In the genomic region with DNA sequence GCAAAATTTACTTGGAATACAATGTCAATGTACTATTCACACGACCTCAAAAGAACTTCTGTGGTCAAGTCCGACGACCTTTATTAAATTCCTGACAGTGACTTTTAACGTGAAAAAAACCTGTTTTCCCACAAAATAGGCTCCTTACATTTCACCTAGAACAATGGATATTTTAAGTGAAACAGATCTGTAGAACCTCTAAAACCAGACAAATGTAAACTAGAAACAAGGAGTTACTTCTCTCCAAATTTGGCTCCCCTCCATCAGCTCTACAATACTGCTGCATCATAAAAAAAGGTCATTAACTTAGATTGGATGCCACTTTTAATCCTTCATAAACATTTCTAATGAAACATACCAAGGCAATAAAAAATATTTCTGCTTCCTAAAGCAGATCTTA, we compare ENCODE assay signal across 9 cellular contexts. TPM values are rescaled to one million over a fixed set of nuclear protein-coding genes. Genes with fewer than 3 reads are reported as not detected.
DNase-seq lines count a peak whose midpoint lies in the region; ATAC-seq, FAIRE-seq and TF ChIP-seq lines count a peak whose summit lies in the region.
"Had no signal": no experiment of that assay in that cellular context is flagged by ENCODE, and none has a peak within 500 bp of the region (broad histone marks: within the 10 kb centered on the region; RNA-seq: fewer than 3 reads in every experiment).

No MANE protein-coding gene starts in this region.

- peak; percentile 69 for FAIRE-seq in islet of Langerhans (lab: Jason Lieb, UNC)

- ATAC-seq in upper lobe of left lung (ENCODE audit: low FRiP score in 2 of 2) = no peak

- peak overlapping the region in 1 of 3 donors; percentile 96 for H3K27ac ChIP-seq in thyroid gland
- no peak overlapping the region for H3K27ac ChIP-seq in upper lobe of left lung

- H3K36me3 Mint-ChIP-seq in activated naive CD4-positive, alpha-beta T cell treated with anti-CD3 and anti-CD28 coated beads, Interleukin-2, amount 50 U/mL, for 24 hours = peaks cover 5% of the 10 kb centered on the region
- H3K36me3 Mint-ChIP-seq in activated CD4-positive, alpha-beta memory T cell treated with anti-CD3 and anti-CD28 coated beads, Interleukin-2, amount 10 ng/mL, durations not matched to agents 7 days and 5 days (ENCODE audit: low read depth) = peaks cover 21% of the 10 kb centered on the region

- H3K27me3 Mint-ChIP-seq in activated naive CD4-positive, alpha-beta T cell treated with anti-CD3 and anti-CD28 coated beads, Interleukin-2, amount 50 U/mL, for 24 hours = no peaks in the 10 kb centered on the region
- H3K27me3 Mint-ChIP-seq in activated CD4-positive, alpha-beta memory T cell treated with anti-CD3 and anti-CD28 coated beads, Interleukin-2, amount 10 ng/mL, durations not matched to agents 7 days and 5 days = no peaks in the 10 kb centered on the region

- peaks cover 8 to 12% of the 10 kb centered on the region in 2 donors for H3K4me1 ChIP-seq in thyroid gland
- H3K4me1 ChIP-seq in upper lobe of left lung = peaks cover 15 to 29% (median 18%) of the 10 kb centered on the region in 4 donors

- DNase-seq in activated naive CD4-positive, alpha-beta T cell (lab: John Stamatoyannopoulos, UW) = no peak
- no peak for DNase-seq in activated CD4-positive, alpha-beta memory T cell treated with anti-CD3 and anti-CD28 coated beads, Interleukin-2, amount 10 ng/mL, durations not matched to agents 7 days and 5 days
- DNase-seq in thyroid gland (no peak), NOMO-1 treated with DMSO at 0.1 percent for 48 hours (lab: John Stamatoyannopoulos, UW; ENCODE audit: unreplicated experiment) (no peak), NCI-H226 (no peak), upper lobe of left lung (no peak)
- DNase-seq: NK-92 treated with Interleukin-12 subunit alpha and Interleukin-12 subunit beta, amount 100 ng/mL, for 24 hours had no signal

- H3K4me3 ChIP-seq in thyroid gland (replicated peaks in 1 of 3) = peak overlapping the region in 2 of 3 donors; percentile 71 to 84
- peak overlapping the region in 1 of 4 donors; percentile 54 for H3K4me3 ChIP-seq in upper lobe of left lung

- H3K36me3 ChIP-seq in thyroid gland (no peaks in the 10 kb centered on the region), upper lobe of left lung (no peaks in the 10 kb centered on the region)

- TF ChIP-seq CTCF in thyroid gland (IDR thresholded peaks at IDR 0.05) = no peak
- no peak for TF ChIP-seq CTCF in upper lobe of left lung (IDR thresholded peaks at IDR 0.05)

- peaks cover 52% of the 10 kb centered on the region for H3K4me1 Mint-ChIP-seq in activated naive CD4-positive, alpha-beta T cell treated with anti-CD3 and anti-CD28 coated beads, Interleukin-2, amount 50 U/mL, for 24 hours
- peaks cover 46% of the 10 kb centered on the region for H3K4me1 Mint-ChIP-seq in activated CD4-positive, alpha-beta memory T cell treated with anti-CD3 and anti-CD28 coated beads, Interleukin-2, amount 10 ng/mL, durations not matched to agents 7 days and 5 days

- CTCF ChIA-PET in activated CD4-positive, alpha-beta memory T cell treated with anti-CD3 and anti-CD28 coated beads, Interleukin-2, amount 10 ng/mL, durations not matched to agents 7 days and 5 days (lab: Charles Lee) = interaction anchor here (2.1 kb wide), 1 partner anchor 9 kb away, joined by 6 read pairs; a partner anchor contains a TSS

- no peak for TF ChIP-seq POLR2A in thyroid gland (IDR thresholded peaks at IDR 0.05)
- TF ChIP-seq POLR2A in upper lobe of left lung (IDR thresholded peaks at IDR 0.05) = no peak

- 34 to 44% methylated on average over 4 of the region's 4 CpGs for WGBS in thyroid gland, 2 donors
- 38 to 42% methylated on average over 4 of the region's 4 CpGs for WGBS in upper lobe of left lung, 2 donors

- H3K9me3 ChIP-seq in thyroid gland (no peaks in the 10 kb centered on the region), upper lobe of left lung (no peaks in the 10 kb centered on the region)

- no peak for TF ChIP-seq EP300 in upper lobe of left lung (IDR thresholded peaks at IDR 0.05)

- H3K27me3 ChIP-seq in thyroid gland (no peaks in the 10 kb centered on the region), upper lobe of left lung (no peaks in the 10 kb centered on the region)

- peak overlapping the region; percentile 98 for H3K4me3 Mint-ChIP-seq in activated naive CD4-positive, alpha-beta T cell treated with anti-CD3 and anti-CD28 coated beads, Interleukin-2, amount 50 U/mL, for 24 hours
- peak overlapping the region; percentile 85 for H3K4me3 Mint-ChIP-seq in activated CD4-positive, alpha-beta memory T cell treated with anti-CD3 and anti-CD28 coated beads, Interleukin-2, amount 10 ng/mL, durations not matched to agents 7 days and 5 days

- H3K27ac Mint-ChIP-seq in activated naive CD4-positive, alpha-beta T cell treated with anti-CD3 and anti-CD28 coated beads, Interleukin-2, amount 50 U/mL, for 24 hours = peak overlapping the region; percentile 4
- H3K27ac Mint-ChIP-seq in activated CD4-positive, alpha-beta memory T cell treated with anti-CD3 and anti-CD28 coated beads, Interleukin-2, amount 10 ng/mL, durations not matched to agents 7 days and 5 days = peak overlapping the region; percentile 50

- intact Hi-C loops in thyroid gland (cut with DNase I) = loop anchor here (10.0 kb wide), 1 partner anchor 434 kb away; no protein-coding TSS in a partner anchor

- no peaks in the 10 kb centered on the region for H3K9me3 Mint-ChIP-seq in activated naive CD4-positive, alpha-beta T cell treated with anti-CD3 and anti-CD28 coated beads, Interleukin-2, amount 50 U/mL, for 24 hours
- no peaks in the 10 kb centered on the region for H3K9me3 Mint-ChIP-seq in activated CD4-positive, alpha-beta memory T cell treated with anti-CD3 and anti-CD28 coated beads, Interleukin-2, amount 10 ng/mL, durations not matched to agents 7 days and 5 days

- POLR2A ChIA-PET in activated CD4-positive, alpha-beta memory T cell treated with anti-CD3 and anti-CD28 coated beads, Interleukin-2, amount 10 ng/mL, durations not matched to agents 7 days and 5 days (lab: Charles Lee) = interaction anchor here (1.0 to 3.6 kb wide), 3 partner anchors 10 to 415 kb away, joined by 4 to 39 read pairs (median 14); a partner anchor contains a TSS

RNA-seq across cellular contexts. Expression of a gene that starts 1.2 kb away (rescaled TPM):
- 10 to 100 TPM; 14.6 to 14.8 TPM for total RNA-seq in activated CD4-positive, alpha-beta memory T cell treated with anti-CD3 and anti-CD28 coated beads, Interleukin-2, amount 10 ng/mL, durations not matched to agents 7 days and 5 days
- 10 to 100 TPM; 15.5 to 31.2 (median 20.3) TPM for total RNA-seq in thyroid gland
- total RNA-seq in upper lobe of left lung = 10 to 100 TPM in 3 of 6 donors, 1 to 10 TPM in 3; 6.9 to 24.2 (median 10.3) TPM

RNA-seq across cellular contexts. Expression of a gene that starts 9.2 kb away (rescaled TPM):
- total RNA-seq in activated CD4-positive, alpha-beta memory T cell treated with anti-CD3 and anti-CD28 coated beads, Interleukin-2, amount 10 ng/mL, durations not matched to agents 7 days and 5 days = 10 to 100 TPM; 24.5 to 26.4 TPM
- total RNA-seq in thyroid gland = 10 to 100 TPM; 43.3 to 72.4 (median 53.5) TPM
- total RNA-seq in upper lobe of left lung = 10 to 100 TPM; 16.2 to 54.4 (median 30.4) TPM
